Comparison of ENCODE assay signal across 1 cellular context in the genomic region with DNA sequence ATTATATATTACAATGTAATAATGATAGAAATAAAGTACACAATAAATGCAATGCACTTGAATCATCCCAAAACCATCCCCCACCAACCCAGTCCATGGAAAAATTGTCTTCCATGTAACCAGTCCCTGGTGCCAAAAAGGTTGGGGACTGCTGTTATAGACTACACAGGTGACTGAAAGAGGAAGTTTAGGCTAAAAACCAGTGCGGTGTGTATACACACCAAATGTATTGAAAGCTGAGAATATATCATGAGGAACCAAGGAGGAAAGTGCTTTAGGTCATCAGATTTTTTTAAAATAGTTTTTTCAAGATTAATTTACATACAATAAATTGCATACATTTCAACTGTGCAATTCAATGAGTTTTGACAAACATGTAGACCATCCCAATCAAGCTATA.
TF ChIP-seq lines count a peak whose summit lies in the region.

No MANE protein-coding gene starts in this region.

TF ChIP-seq in GM12878, 131 proteins besides CTCF, POLR2A, EP300 and RAD21 (continued from another document):
- TF ChIP-seq, protein P1, sequence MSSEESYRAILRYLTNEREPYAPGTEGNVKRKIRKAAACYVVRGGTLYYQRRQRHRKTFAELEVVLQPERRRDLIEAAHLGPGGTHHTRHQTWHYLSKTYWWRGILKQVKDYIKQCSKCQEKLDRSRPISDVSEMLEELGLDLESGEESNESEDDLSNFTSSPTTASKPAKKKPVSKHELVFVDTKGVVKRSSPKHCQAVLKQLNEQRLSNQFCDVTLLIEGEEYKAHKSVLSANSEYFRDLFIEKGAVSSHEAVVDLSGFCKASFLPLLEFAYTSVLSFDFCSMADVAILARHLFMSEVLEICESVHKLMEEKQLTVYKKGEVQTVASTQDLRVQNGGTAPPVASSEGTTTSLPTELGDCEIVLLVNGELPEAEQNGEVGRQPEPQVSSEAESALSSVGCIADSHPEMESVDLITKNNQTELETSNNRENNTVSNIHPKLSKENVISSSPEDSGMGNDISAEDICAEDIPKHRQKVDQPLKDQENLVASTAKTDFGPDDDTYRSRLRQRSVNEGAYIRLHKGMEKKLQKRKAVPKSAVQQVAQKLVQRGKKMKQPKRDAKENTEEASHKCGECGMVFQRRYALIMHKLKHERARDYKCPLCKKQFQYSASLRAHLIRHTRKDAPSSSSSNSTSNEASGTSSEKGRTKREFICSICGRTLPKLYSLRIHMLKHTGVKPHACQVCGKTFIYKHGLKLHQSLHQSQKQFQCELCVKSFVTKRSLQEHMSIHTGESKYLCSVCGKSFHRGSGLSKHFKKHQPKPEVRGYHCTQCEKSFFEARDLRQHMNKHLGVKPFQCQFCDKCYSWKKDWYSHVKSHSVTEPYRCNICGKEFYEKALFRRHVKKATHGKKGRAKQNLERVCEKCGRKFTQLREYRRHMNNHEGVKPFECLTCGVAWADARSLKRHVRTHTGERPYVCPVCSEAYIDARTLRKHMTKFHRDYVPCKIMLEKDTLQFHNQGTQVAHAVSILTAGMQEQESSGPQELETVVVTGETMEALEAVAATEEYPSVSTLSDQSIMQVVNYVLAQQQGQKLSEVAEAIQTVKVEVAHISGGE (CRISPR knock-in tag; IDR thresholded peaks at IDR 0.05): no peak
- TF ChIP-seq BCL11A (IDR thresholded peaks at IDR 0.05; ENCODE audit: low read depth, low read length): no peak
- no peak for TF ChIP-seq YY1 (IDR thresholded peaks at IDR 0.05; ENCODE audit: low read depth, low read length)
- TF ChIP-seq YBX1 (IDR thresholded peaks at IDR 0.05): no peak
- no peak for TF ChIP-seq BCLAF1 (IDR thresholded peaks at IDR 0.05)
- TF ChIP-seq, protein P2, sequence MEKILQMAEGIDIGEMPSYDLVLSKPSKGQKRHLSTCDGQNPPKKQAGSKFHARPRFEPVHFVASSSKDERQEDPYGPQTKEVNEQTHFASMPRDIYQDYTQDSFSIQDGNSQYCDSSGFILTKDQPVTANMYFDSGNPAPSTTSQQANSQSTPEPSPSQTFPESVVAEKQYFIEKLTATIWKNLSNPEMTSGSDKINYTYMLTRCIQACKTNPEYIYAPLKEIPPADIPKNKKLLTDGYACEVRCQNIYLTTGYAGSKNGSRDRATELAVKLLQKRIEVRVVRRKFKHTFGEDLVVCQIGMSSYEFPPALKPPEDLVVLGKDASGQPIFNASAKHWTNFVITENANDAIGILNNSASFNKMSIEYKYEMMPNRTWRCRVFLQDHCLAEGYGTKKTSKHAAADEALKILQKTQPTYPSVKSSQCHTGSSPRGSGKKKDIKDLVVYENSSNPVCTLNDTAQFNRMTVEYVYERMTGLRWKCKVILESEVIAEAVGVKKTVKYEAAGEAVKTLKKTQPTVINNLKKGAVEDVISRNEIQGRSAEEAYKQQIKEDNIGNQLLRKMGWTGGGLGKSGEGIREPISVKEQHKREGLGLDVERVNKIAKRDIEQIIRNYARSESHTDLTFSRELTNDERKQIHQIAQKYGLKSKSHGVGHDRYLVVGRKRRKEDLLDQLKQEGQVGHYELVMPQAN (conservative IDR thresholded peaks at IDR 0.05): no peak
